ENCODE assay signal across 28 cellular contexts in genomic region chr5:66213533-66213932, GRCh38.
"Had no signal": no experiment of that assay in that cellular context is flagged by ENCODE, and none has a peak within 500 bp of the region (broad histone marks: within the 10 kb centered on the region; RNA-seq: fewer than 3 reads in every experiment).

No MANE protein-coding gene starts in this region.

- H3K27ac ChIP-seq: ascending aorta, breast epithelium, cardiac muscle cell, colonic mucosa had no signal

- H3K4me3 ChIP-seq: ascending aorta, breast epithelium, cardiac muscle cell, colonic mucosa had no signal

- H3K27ac Mint-ChIP-seq: activated CD4-positive, alpha-beta T cell treated with anti-CD3 and anti-CD28 coated beads, Interleukin-2, amount 10 ng/mL, durations not matched to agents 7 days and 5 days; activated CD8-positive, alpha-beta T cell treated with anti-CD3 and anti-CD28 coated beads for 36 hours; activated naive CD4-positive, alpha-beta T cell treated with anti-CD3 and anti-CD28 coated beads, Interleukin-2, amount 10 ng/mL, durations not matched to agents 7 days and 5 days; activated naive CD4-positive, alpha-beta T cell treated with anti-CD3 and anti-CD28 coated beads, Interleukin-2, amount 50 U/mL, for 72 hours; activated naive CD8-positive, alpha-beta T cell treated with anti-CD3 and anti-CD28 coated beads, Interleukin-2, amount 10 ng/mL, durations not matched to agents 7 days and 5 days; activated T-helper 17 cell treated with anti-CD3 and anti-CD28 coated beads, Interleukin-2, amount 50 U/mL, for 72 hours; brain; T-helper 17 cell; T-helper 2 cell treated with Interferon-gamma antibody and Interleukin-4, amounts not matched to agents 5 μg/mL and 100 μg/mL, for 36 hours had no signal

- H3K36me3 Mint-ChIP-seq: activated naive CD4-positive, alpha-beta T cell treated with anti-CD3 and anti-CD28 coated beads, Interleukin-2, amount 10 ng/mL, durations not matched to agents 7 days and 5 days; activated naive CD4-positive, alpha-beta T cell treated with anti-CD3 and anti-CD28 coated beads, Interleukin-2, amount 50 U/mL, for 72 hours; brain had no signal

- ATAC-seq: activated CD8-positive, alpha-beta T cell treated with anti-CD3 and anti-CD28 coated beads for 36 hours; activated T-cell treated with anti-CD3 and anti-CD28 coated beads, Interleukin-2, amount 50 U/mL, for 4 hours; activated T-helper 17 cell treated with anti-CD3 and anti-CD28 coated beads, Interleukin-2, amount 50 U/mL, for 72 hours; esophagus mucosa; T-helper 17 cell had no signal

- H3K4me3 Mint-ChIP-seq: activated CD4-positive, alpha-beta T cell treated with anti-CD3 and anti-CD28 coated beads, Interleukin-2, amount 10 ng/mL, durations not matched to agents 7 days and 5 days; activated CD8-positive, alpha-beta T cell treated with anti-CD3 and anti-CD28 coated beads for 36 hours; activated naive CD4-positive, alpha-beta T cell treated with anti-CD3 and anti-CD28 coated beads, Interleukin-2, amount 10 ng/mL, durations not matched to agents 7 days and 5 days; activated naive CD8-positive, alpha-beta T cell treated with anti-CD3 and anti-CD28 coated beads, Interleukin-2, amount 10 ng/mL, durations not matched to agents 7 days and 5 days; activated T-cell treated with anti-CD3 and anti-CD28 coated beads, Interleukin-2, amount 50 U/mL, for 4 hours; activated T-helper 17 cell treated with anti-CD3 and anti-CD28 coated beads, Interleukin-2, amount 50 U/mL, for 72 hours; brain; T-helper 17 cell; T-helper 2 cell treated with Interferon-gamma antibody and Interleukin-4, amounts not matched to agents 5 μg/mL and 100 μg/mL, for 36 hours had no signal

- H3K9me3 Mint-ChIP-seq: activated CD4-positive, alpha-beta T cell treated with anti-CD3 and anti-CD28 coated beads, Interleukin-2, amount 10 ng/mL, durations not matched to agents 7 days and 5 days; activated CD8-positive, alpha-beta T cell treated with anti-CD3 and anti-CD28 coated beads for 36 hours; activated naive CD4-positive, alpha-beta T cell treated with anti-CD3 and anti-CD28 coated beads, Interleukin-2, amount 10 ng/mL, durations not matched to agents 7 days and 5 days; activated naive CD4-positive, alpha-beta T cell treated with anti-CD3 and anti-CD28 coated beads, Interleukin-2, amount 50 U/mL, for 72 hours; activated naive CD8-positive, alpha-beta T cell treated with anti-CD3 and anti-CD28 coated beads, Interleukin-2, amount 10 ng/mL, durations not matched to agents 7 days and 5 days; activated T-cell treated with anti-CD3 and anti-CD28 coated beads, Interleukin-2, amount 50 U/mL, for 4 hours; activated T-helper 17 cell treated with anti-CD3 and anti-CD28 coated beads, Interleukin-2, amount 50 U/mL, for 72 hours; T-helper 2 cell treated with Interferon-gamma antibody and Interleukin-4, amounts not matched to agents 5 μg/mL and 100 μg/mL, for 36 hours had no signal

- H3K9me3 ChIP-seq: ascending aorta, breast epithelium, colonic mucosa had no signal

- H3K27me3 ChIP-seq: ascending aorta, breast epithelium, cardiac muscle cell, colonic mucosa had no signal

- H3K4me1 Mint-ChIP-seq: activated CD4-positive, alpha-beta T cell treated with anti-CD3 and anti-CD28 coated beads, Interleukin-2, amount 10 ng/mL, durations not matched to agents 7 days and 5 days; activated naive CD4-positive, alpha-beta T cell treated with anti-CD3 and anti-CD28 coated beads, Interleukin-2, amount 10 ng/mL, durations not matched to agents 7 days and 5 days; activated naive CD8-positive, alpha-beta T cell treated with anti-CD3 and anti-CD28 coated beads, Interleukin-2, amount 10 ng/mL, durations not matched to agents 7 days and 5 days; activated T-helper 17 cell treated with anti-CD3 and anti-CD28 coated beads, Interleukin-2, amount 50 U/mL, for 72 hours; brain had no signal

- DNase-seq: activated CD4-positive, alpha-beta T cell treated with anti-CD3 and anti-CD28 coated beads for 4 hours; activated CD4-positive, alpha-beta T cell treated with anti-CD3 and anti-CD28 coated beads, Interleukin-2, amount 10 ng/mL, durations not matched to agents 7 days and 5 days; activated CD4-positive, alpha-beta T cell treated with anti-CD3 and anti-CD28 coated beads, Interleukin-2, amount 50 U/mL, for 48 hours; activated CD4-positive, CD25-positive, alpha-beta regulatory T cell; activated CD4-positive, CD25-positive, alpha-beta regulatory T cell treated with anti-CD3 and anti-CD28 coated beads, Interleukin-2, amount 50 U/mL, for 72 hours; activated CD8-positive, alpha-beta memory T cell treated with anti-CD3 and anti-CD28 coated beads for 24 hours; activated CD8-positive, alpha-beta T cell treated with anti-CD3 and anti-CD28 coated beads for 36 hours; activated effector memory CD4-positive, alpha-beta T cell treated with Interleukin-2 at 50 U/mL for 16 hours; activated gamma-delta T cell treated with Interleukin-2 at 50 U/mL for 16 hours; activated naive CD4-positive, alpha-beta T cell treated with anti-CD3 and anti-CD28 coated beads, Interleukin-2, amount 10 ng/mL, durations not matched to agents 7 days and 5 days; activated naive CD8-positive, alpha-beta T cell treated with anti-CD3 and anti-CD28 coated beads, Interleukin-2, amount 10 ng/mL, durations not matched to agents 7 days and 5 days; activated T-cell treated with anti-CD3 and anti-CD28 coated beads, Interleukin-2, amount 50 U/mL, for 4 hours; central memory CD4-positive, alpha-beta T cell; cerebellar nuclear complex; colonic mucosa; effector CD8-positive, alpha-beta T cell; foreskin fibroblast; head of caudate nucleus; T-helper 1 cell; T-helper 17 cell had no signal

- H3K36me3 ChIP-seq: ascending aorta, breast epithelium, cardiac muscle cell, colonic mucosa had no signal

- H3K4me1 ChIP-seq: ascending aorta, breast epithelium, colonic mucosa had no signal

- H3K27me3 Mint-ChIP-seq: activated CD8-positive, alpha-beta T cell treated with anti-CD3 and anti-CD28 coated beads for 36 hours; activated naive CD4-positive, alpha-beta T cell treated with anti-CD3 and anti-CD28 coated beads, Interleukin-2, amount 10 ng/mL, durations not matched to agents 7 days and 5 days; activated naive CD8-positive, alpha-beta T cell treated with anti-CD3 and anti-CD28 coated beads, Interleukin-2, amount 10 ng/mL, durations not matched to agents 7 days and 5 days; activated T-helper 17 cell treated with anti-CD3 and anti-CD28 coated beads, Interleukin-2, amount 50 U/mL, for 72 hours; T-helper 17 cell had no signal
